ENCODE assay signal across 20 cellular contexts in genomic region chr17:64380985-64381384, GRCh38. TPM values are rescaled to one million over a fixed set of nuclear protein-coding genes. Genes with fewer than 3 reads are reported as not detected.
A peak's percentile ranks its signal among the peaks of the same experiment; 100 is the strongest.
DNase-seq lines count a peak whose midpoint lies in the region; ATAC-seq and TF ChIP-seq lines count a peak whose summit lies in the region.
"Had no signal": no experiment of that assay in that cellular context is flagged by ENCODE, and none has a peak within 500 bp of the region (broad histone marks: within the 10 kb centered on the region; RNA-seq: fewer than 3 reads in every experiment).

No MANE protein-coding gene starts in this region.

- peaks cover 45 to 59% of the 10 kb centered on the region in 2 donors for H3K4me1 Mint-ChIP-seq in natural killer cell
- peaks cover 32 to 44% of the 10 kb centered on the region in 2 donors for H3K4me1 Mint-ChIP-seq in natural killer cell treated with Interleukin-12 subunit alpha and Interleukin-12 subunit beta and Interleukin-15 and Interleukin-18, amount 100 ng/mL, for 72 hours (ENCODE audit: low read depth in 2 of 2)
- H3K4me1 Mint-ChIP-seq in dendritic cell treated with granulocyte-macrophage colony-stimulating factor and Interleukin-4, amounts not matched to agents 40 ng/mL and 50 ng/mL, for 4 days (ENCODE audit: low read depth), result peaks cover 57% of the 10 kb centered on the region
- peaks cover 42 to 77% (median 67%) of the 10 kb centered on the region in 4 donors for H3K4me1 Mint-ChIP-seq in naive thymus-derived CD8-positive, alpha-beta T cell

- H3K27me3 ChIP-seq in brain microvascular endothelial cell (replicated peaks), result peaks cover 4% of the 10 kb centered on the region
- H3K27me3 ChIP-seq: BLaER1 treated with 17β-estradiol and CSF1 and Interleukin-3, amounts not matched to agents 10 nM and 100 nM had no signal

- no peak overlapping the region for H3K27ac ChIP-seq in brain microvascular endothelial cell
- H3K27ac ChIP-seq: BLaER1 treated with 17β-estradiol and CSF1 and Interleukin-3, amounts not matched to agents 10 nM and 100 nM had no signal

- H3K27me3 Mint-ChIP-seq in natural killer cell (ENCODE audit: low read depth in 2 of 2), result no peaks in the 10 kb centered on the region
- no peaks in the 10 kb centered on the region for H3K27me3 Mint-ChIP-seq in natural killer cell treated with Interleukin-12 subunit alpha and Interleukin-12 subunit beta and Interleukin-15 and Interleukin-18, amount 100 ng/mL, for 72 hours
- H3K27me3 Mint-ChIP-seq in dendritic cell treated with granulocyte-macrophage colony-stimulating factor and Interleukin-4, amounts not matched to agents 40 ng/mL and 50 ng/mL, for 4 days, result no peaks in the 10 kb centered on the region
- H3K27me3 Mint-ChIP-seq in naive thymus-derived CD8-positive, alpha-beta T cell, result no peaks in the 10 kb centered on the region
- H3K27me3 Mint-ChIP-seq: activated CD4-positive, alpha-beta T cell treated with anti-CD3 and anti-CD28 coated beads for 36 hours; memory B cell had no signal

- no peak overlapping the region for H3K4me3 ChIP-seq in brain microvascular endothelial cell (ENCODE audit: low read depth, low read length)
- H3K4me3 ChIP-seq: BLaER1 treated with 17β-estradiol and CSF1 and Interleukin-3, amounts not matched to agents 10 nM and 100 nM had no signal

- no peaks in the 10 kb centered on the region for H3K36me3 ChIP-seq in brain microvascular endothelial cell (replicated peaks)

- ATAC-seq in natural killer cell, result no peak
- no peak for ATAC-seq in natural killer cell treated with Interleukin-12 subunit alpha and Interleukin-12 subunit beta and Interleukin-15 and Interleukin-18, amount 100 ng/mL, for 72 hours
- ATAC-seq in naive thymus-derived CD8-positive, alpha-beta T cell, result no peak
- no peak for ATAC-seq in HG03378 (IDR thresholded peaks at IDR 0.05; ENCODE audit: unreplicated experiment)
- no peak for ATAC-seq in HG03354 (IDR thresholded peaks at IDR 0.05; ENCODE audit: poor library complexity, severe bottlenecking, unreplicated experiment)
- ATAC-seq: activated CD4-positive, alpha-beta T cell treated with anti-CD3 and anti-CD28 coated beads for 36 hours; SK-N-SH treated with all-trans-retinoic acid at 6 μM for 48 hours had no signal

- TF ChIP-seq CTCF in natural killer cell (IDR thresholded peaks at IDR 0.05) (no peak), brain microvascular endothelial cell (IDR thresholded peaks at IDR 0.05; ENCODE audit: low read depth, low read length, missing control alignments) (no peak)

- H3K27ac Mint-ChIP-seq in natural killer cell, result peak overlapping the region; percentile 18 to 57
- H3K27ac Mint-ChIP-seq in natural killer cell treated with Interleukin-12 subunit alpha and Interleukin-12 subunit beta and Interleukin-15 and Interleukin-18, amount 100 ng/mL, for 72 hours, result no peak overlapping the region
- peak overlapping the region; percentile 59 for H3K27ac Mint-ChIP-seq in dendritic cell treated with granulocyte-macrophage colony-stimulating factor and Interleukin-4, amounts not matched to agents 40 ng/mL and 50 ng/mL, for 4 days
- peak overlapping the region; percentile 30 to 92 (median 81) for H3K27ac Mint-ChIP-seq in naive thymus-derived CD8-positive, alpha-beta T cell
- H3K27ac Mint-ChIP-seq: activated CD4-positive, alpha-beta T cell treated with anti-CD3 and anti-CD28 coated beads for 36 hours; activated naive CD4-positive, alpha-beta T cell treated with anti-CD3 and anti-CD28 coated beads, Interleukin-2, amount 10 ng/mL, durations not matched to agents 7 days and 5 days; activated T-helper 1 cell treated with anti-CD3 and anti-CD28 coated beads, Interleukin-12 subunit alpha, Interleukin-12 subunit beta, Interleukin-2, Interleukin-4 antibody, amounts not matched to agents 30 ng/mL and 10 ng/mL and 1 ng/mL, durations not matched to agents 14 hours and 24 hours and 36 hours; memory B cell had no signal

- no peaks in the 10 kb centered on the region for H3K9me3 Mint-ChIP-seq in natural killer cell
- H3K9me3 Mint-ChIP-seq in natural killer cell treated with Interleukin-12 subunit alpha and Interleukin-12 subunit beta and Interleukin-15 and Interleukin-18, amount 100 ng/mL, for 72 hours, result no peaks in the 10 kb centered on the region
- no peaks in the 10 kb centered on the region for H3K9me3 Mint-ChIP-seq in dendritic cell treated with granulocyte-macrophage colony-stimulating factor and Interleukin-4, amounts not matched to agents 40 ng/mL and 50 ng/mL, for 4 days
- no peaks in the 10 kb centered on the region for H3K9me3 Mint-ChIP-seq in naive thymus-derived CD8-positive, alpha-beta T cell
- H3K9me3 Mint-ChIP-seq: activated naive CD4-positive, alpha-beta T cell treated with anti-CD3 and anti-CD28 coated beads, Interleukin-2, amount 10 ng/mL, durations not matched to agents 7 days and 5 days; activated T-helper 1 cell treated with anti-CD3 and anti-CD28 coated beads, Interleukin-12 subunit alpha, Interleukin-12 subunit beta, Interleukin-2, Interleukin-4 antibody, amounts not matched to agents 30 ng/mL and 10 ng/mL and 1 ng/mL, durations not matched to agents 14 hours and 24 hours and 36 hours; memory B cell had no signal

- intact Hi-C loops in natural killer cell (cut with micrococcal nuclease), result no loop called here
- intact Hi-C loops in dendritic cell treated with granulocyte-macrophage colony-stimulating factor and Interleukin-4, amounts not matched to agents 40 ng/mL and 50 ng/mL, for 4 days (cut with micrococcal nuclease), result loop anchor here (5.0 kb wide), 1 partner anchor 36 kb away; no protein-coding TSS in a partner anchor

- POLR2A ChIA-PET in naive thymus-derived CD8-positive, alpha-beta T cell (lab: Charles Lee), result interaction anchor here (1.0 to 1.9 kb wide), 2 partner anchors 12 to 24 kb away, joined by 3 to 6 read pairs; no protein-coding TSS in a partner anchor

- H3K4me3 Mint-ChIP-seq in natural killer cell, result no peak overlapping the region
- H3K4me3 Mint-ChIP-seq in natural killer cell treated with Interleukin-12 subunit alpha and Interleukin-12 subunit beta and Interleukin-15 and Interleukin-18, amount 100 ng/mL, for 72 hours, result no peak overlapping the region
- no peak overlapping the region for H3K4me3 Mint-ChIP-seq in dendritic cell treated with granulocyte-macrophage colony-stimulating factor and Interleukin-4, amounts not matched to agents 40 ng/mL and 50 ng/mL, for 4 days
- H3K4me3 Mint-ChIP-seq in naive thymus-derived CD8-positive, alpha-beta T cell, result peak overlapping the region in 1 of 10 donors; percentile 18
- H3K4me3 Mint-ChIP-seq: activated CD4-positive, alpha-beta T cell treated with anti-CD3 and anti-CD28 coated beads for 36 hours; activated naive CD4-positive, alpha-beta T cell treated with anti-CD3 and anti-CD28 coated beads, Interleukin-2, amount 10 ng/mL, durations not matched to agents 7 days and 5 days; activated T-helper 1 cell treated with anti-CD3 and anti-CD28 coated beads, Interleukin-12 subunit alpha, Interleukin-12 subunit beta, Interleukin-2, Interleukin-4 antibody, amounts not matched to agents 30 ng/mL and 10 ng/mL and 1 ng/mL, durations not matched to agents 14 hours and 24 hours and 36 hours; memory B cell had no signal

- in situ Hi-C loops in brain microvascular endothelial cell (cut with HindIII; ENCODE audit: low pct_ligation_motif_present, low sequenced_read_pairs), result no loop called here

- peaks cover 24% of the 10 kb centered on the region for H3K36me3 Mint-ChIP-seq in natural killer cell
- no peaks in the 10 kb centered on the region for H3K36me3 Mint-ChIP-seq in natural killer cell treated with Interleukin-12 subunit alpha and Interleukin-12 subunit beta and Interleukin-15 and Interleukin-18, amount 100 ng/mL, for 72 hours
- peaks cover 84% of the 10 kb centered on the region for H3K36me3 Mint-ChIP-seq in dendritic cell treated with granulocyte-macrophage colony-stimulating factor and Interleukin-4, amounts not matched to agents 40 ng/mL and 50 ng/mL, for 4 days (ENCODE audit: low read depth)
- peaks cover 7 to 89% (median 16%) of the 10 kb centered on the region in 3 donors for H3K36me3 Mint-ChIP-seq in naive thymus-derived CD8-positive, alpha-beta T cell

- no peak for DNase-seq in natural killer cell
- no peak for DNase-seq in natural killer cell treated with Interleukin-12 subunit alpha and Interleukin-12 subunit beta and Interleukin-15 and Interleukin-18, amount 100 ng/mL, for 72 hours (ENCODE audit: low spot score)
- DNase-seq in naive thymus-derived CD8-positive, alpha-beta T cell, result no peak
- DNase-seq in brain microvascular endothelial cell, result no peak
- DNase-seq: activated CD4-positive, alpha-beta T cell treated with anti-CD3 and anti-CD28 coated beads for 36 hours; activated naive CD4-positive, alpha-beta T cell treated with anti-CD3 and anti-CD28 coated beads, Interleukin-2, amount 10 ng/mL, durations not matched to agents 7 days and 5 days; anterior cingulate cortex; caudate nucleus; glutamatergic neuron; NCI-H2081; NCI-H345; NCI-H748 treated with DMSO at 0.1 percent for 48 hours; T-helper 2 cell had no signal

RNA-seq across cellular contexts. Expression of gene PECAM1, which starts 9.7 kb away (rescaled TPM):
- total RNA-seq in natural killer cell, result 10 to 100 TPM; 57.1 to 79.8 (median 72.6) TPM
- 10 to 100 TPM in 1 of 2 donors, 1 to 10 TPM in 1; 8.1 to 17.1 TPM for total RNA-seq in natural killer cell treated with Interleukin-12 subunit alpha and Interleukin-12 subunit beta and Interleukin-15 and Interleukin-18, amount 100 ng/mL, for 72 hours
- total RNA-seq in naive thymus-derived CD8-positive, alpha-beta T cell, result 100 to 1,000 TPM; 172 to 177 TPM
- 100 to 1,000 TPM; 168 to 264 (median 187) TPM for polyA plus RNA-seq in naive thymus-derived CD8-positive, alpha-beta T cell

Comparison
In these comparisons a context has a peak if more than half of its experiments do, and no peak if none do; other contexts are left out.
1. H3K27ac Mint-ChIP-seq: peak in natural killer cell (2 of 2), dendritic cell treated with granulocyte-macrophage colony-stimulating factor and Interleukin-4, amounts not matched to agents 40 ng/mL and 50 ng/mL, for 4 days (single experiment) and naive thymus-derived CD8-positive, alpha-beta T cell (10 of 10); none in natural killer cell treated with Interleukin-12 subunit alpha and Interleukin-12 subunit beta and Interleukin-15 and Interleukin-18, amount 100 ng/mL, for 72 hours (0 of 2).